ENCODE assay signal across 8 cellular contexts in the genomic region with DNA sequence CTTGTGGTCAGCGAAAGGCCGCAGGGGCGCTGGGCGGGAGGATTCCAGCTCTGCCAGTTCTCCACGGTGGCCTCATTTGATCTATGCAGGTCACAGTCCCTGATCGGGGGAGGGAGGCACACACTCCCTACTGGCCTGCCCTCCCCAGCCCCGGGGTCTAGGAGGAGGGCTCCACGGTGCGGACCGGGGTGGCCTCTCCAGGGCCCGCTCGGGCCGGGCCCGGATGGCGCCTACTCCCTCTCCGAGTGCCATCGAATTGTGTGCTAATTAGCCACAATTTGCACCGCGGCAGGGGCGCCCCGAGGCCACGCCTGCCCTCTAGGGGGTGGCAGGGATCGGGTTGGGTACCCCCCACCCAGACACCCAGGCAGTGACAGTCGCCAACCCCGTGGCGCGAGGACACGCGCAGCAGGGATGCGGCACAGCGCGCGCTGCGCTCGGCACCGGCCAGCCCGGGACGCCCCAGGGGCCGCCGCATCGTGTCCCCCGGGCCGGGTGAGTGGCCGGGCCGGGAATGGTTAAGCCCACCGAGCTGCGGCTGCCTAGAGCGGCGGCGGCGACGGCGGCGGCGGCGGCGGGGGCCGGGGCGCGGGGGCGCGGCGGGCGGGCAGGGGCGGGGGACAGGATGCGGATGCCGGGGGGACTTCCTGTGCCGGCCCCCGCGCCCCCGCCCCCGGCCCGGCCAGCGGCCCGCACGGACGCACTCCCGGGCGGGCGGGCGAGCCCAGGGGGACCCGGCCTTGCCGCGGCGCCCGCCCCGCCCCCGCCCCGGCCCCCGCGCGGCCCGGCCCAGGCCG. TPM values are rescaled to one million over a fixed set of nuclear protein-coding genes. Genes with fewer than 3 reads are reported as not detected.
DNase-seq lines count a peak whose midpoint lies in the region; ATAC-seq and TF ChIP-seq lines count a peak whose summit lies in the region.

A gene (plus strand): TSS at position 670 of the 797 bp plus-strand sequence. CDS start 565 bp downstream, outside the sequence.

- H4K20me1 ChIP-seq in MM.1S (ENCODE audit: insufficient read depth, low read length), result no peaks in the 10 kb centered on the region

- no peaks in the 10 kb centered on the region for H3K79me2 ChIP-seq in MM.1S (ENCODE audit: low read length)

- BruUV-seq in Panc1 (replicated peaks; lab: Mats Ljungman, UMichigan), result no TSS peak

- intact Hi-C loops in Panc1 (cut with micrococcal nuclease; ENCODE audit: unreplicated experiment) (no loop called here), vagina (cut with DNase I) (no loop called here)

- no peaks in the 10 kb centered on the region for H3K27me3 Mint-ChIP-seq in effector memory CD8-positive, alpha-beta T cell

- peak within 1 kb of the TSS; percentile 79 to 88 for H3K27ac Mint-ChIP-seq in effector memory CD8-positive, alpha-beta T cell

- peak; percentile 42; the same call in 1 of the 2 replicates for ATAC-seq in Panc1
- ATAC-seq in effector memory CD8-positive, alpha-beta T cell (replicated peaks), result peak; percentile 68

- no peak for TF ChIP-seq POLR2A in vagina (IDR thresholded peaks at IDR 0.05)

- H3K9me3 Mint-ChIP-seq in effector memory CD8-positive, alpha-beta T cell, result no peaks in the 10 kb centered on the region

- no peak within 1 kb of the TSS for H2AFZ ChIP-seq in MM.1S (ENCODE audit: low read length)

- POLR2A ChIA-PET in Panc1 (lab: Charles Lee), result no interaction called here

- in situ Hi-C loops in Panc1 (cut with HindIII; ENCODE audit: low pct_unique_long_range_greater_than_20kb, low sequenced_read_pairs), result no loop called here

- TF ChIP-seq CTCF in Panc1 (IDR thresholded peaks at IDR 0.05) (no peak), vagina (IDR thresholded peaks at IDR 0.05) (no peak), MM.1S (IDR thresholded peaks at IDR 0.05; ENCODE audit: low read length) (no peak)

- H3K4me1 ChIP-seq in Panc1 (ENCODE audit: control insufficient read depth, insufficient read depth, low read length) (no peaks in the 10 kb centered on the region; the same call in 1 of the 2 replicates), mucosa of rectum (ENCODE audit: control insufficient read depth in 2 of 2, insufficient read depth in 2 of 2, low read length in 2 of 2) (peaks cover 0 to under 1% of the 10 kb centered on the region in 2 donors), vagina (peaks cover 26% of the 10 kb centered on the region), MM.1S (ENCODE audit: low read length) (peaks cover 7% of the 10 kb centered on the region)

- CTCF ChIA-PET in Panc1 (lab: Charles Lee), result interaction anchor here (0.6 kb wide), 1 partner anchor 56 kb away, joined by 6 read pairs; no protein-coding TSS in a partner anchor

- peaks cover 13 to 39% of the 10 kb centered on the region in 2 donors for H3K4me1 Mint-ChIP-seq in effector memory CD8-positive, alpha-beta T cell (ENCODE audit: low read depth in 2 of 2)

- H3K27me3 ChIP-seq in Panc1 (ENCODE audit: control insufficient read depth, insufficient read depth, low read length), result peaks cover 3% of the 10 kb centered on the region; the same call in 1 of the 2 replicates
- H3K27me3 ChIP-seq in mucosa of rectum (ENCODE audit: control insufficient read depth in 2 of 2, insufficient read depth in 2 of 2, low read length in 2 of 2), result peaks cover 13 to 14% of the 10 kb centered on the region in 2 donors
- H3K27me3 ChIP-seq in vagina, result no peaks in the 10 kb centered on the region
- no peaks in the 10 kb centered on the region for H3K27me3 ChIP-seq in MM.1S (replicated peaks; ENCODE audit: insufficient read depth, low read length)

- H3K4me3 ChIP-seq in Panc1 (ENCODE audit: low read depth in 2 of 2, low read length in 2 of 2) (peak within 1 kb of the TSS; percentile 40 to 46), mucosa of rectum (ENCODE audit: low read length in 2 of 2) (peak within 1 kb of the TSS; percentile 54 to 59), vagina (peak within 1 kb of the TSS; percentile 68 to 72), MM.1S (ENCODE audit: low read length) (no peak within 1 kb of the TSS)

- H3K9me3 ChIP-seq in Panc1 (ENCODE audit: control insufficient read depth, insufficient read depth, low read depth, low read length) (no peaks in the 10 kb centered on the region), mucosa of rectum (ENCODE audit: control insufficient read depth in 2 of 2, low read length in 2 of 2) (no peaks in the 10 kb centered on the region), vagina (no peaks in the 10 kb centered on the region), MM.1S (replicated peaks; ENCODE audit: insufficient read depth, low read length) (no peaks in the 10 kb centered on the region)

- no peaks in the 10 kb centered on the region for H3K9me2 ChIP-seq in MM.1S (replicated peaks; ENCODE audit: insufficient read depth, low read length)

- H3K9ac ChIP-seq in mucosa of rectum (ENCODE audit: low read depth in 1 of 2, low read length in 2 of 2) (peak within 1 kb of the TSS; percentile 24 to 27), MM.1S (ENCODE audit: low read length) (no peak within 1 kb of the TSS)

- H3F3A ChIP-seq in MM.1S (ENCODE audit: insufficient read depth, low read length), result 0 out of 2 replicates have a peak, but pooled peaks cover 6% of the 10 kb centered on the region

- H3K4me2 ChIP-seq in MM.1S (ENCODE audit: low read depth, low read length), result no peak within 1 kb of the TSS

- H3K27ac ChIP-seq in Panc1 (ENCODE audit: low read length) (no peak within 1 kb of the TSS), mucosa of rectum (ENCODE audit: low read depth in 2 of 2, low read length in 2 of 2) (no peak within 1 kb of the TSS), vagina (peak within 1 kb of the TSS; percentile 63), MM.1S (ENCODE audit: low read length) (no peak within 1 kb of the TSS)

- peak within 1 kb of the TSS; percentile 79 to 82 for H3K4me3 Mint-ChIP-seq in effector memory CD8-positive, alpha-beta T cell

- H3K36me3 Mint-ChIP-seq in effector memory CD8-positive, alpha-beta T cell (ENCODE audit: insufficient read depth), result peaks cover 13% of the 10 kb centered on the region

- DNase-seq in COLO668 (lab: John Stamatoyannopoulos, UW; ENCODE audit: unreplicated experiment) (peak; percentile 47), Panc1 (ENCODE audit: low read depth, low spot score) (no peak), vagina (ENCODE audit: extremely low spot score in 2 of 2) (no peak), MM.1S (no peak), NOMO-1 (lab: John Stamatoyannopoulos, UW; ENCODE audit: unreplicated experiment in 2 of 2) (no peak)
- no peak for DNase-seq in effector memory CD8-positive, alpha-beta T cell
- no peak for DNase-seq in NK-92 treated with Interleukin-12 subunit alpha and Interleukin-12 subunit beta, amount 100 ng/mL, for 24 hours (lab: John Stamatoyannopoulos, UW)

- H3K36me3 ChIP-seq in Panc1 (ENCODE audit: control insufficient read depth, insufficient read depth, low read length) (no peaks in the 10 kb centered on the region), mucosa of rectum (ENCODE audit: control insufficient read depth in 2 of 2, insufficient read depth in 2 of 2, low read length in 2 of 2) (no peaks in the 10 kb centered on the region), vagina (no peaks in the 10 kb centered on the region), MM.1S (replicated peaks; ENCODE audit: insufficient read depth, low read length) (no peaks in the 10 kb centered on the region)

RNA-seq across cellular contexts. Expression of the gene that starts here (rescaled TPM):
- total RNA-seq in Panc1 (2021; ENCODE audit: unreplicated experiment) (1.4 TPM), vagina (14.0 TPM)
- polyA plus RNA-seq in Panc1 (2012; ENCODE audit: insufficient read length), result 2.5 TPM
